ENCODE assay signal across 19 cellular contexts in the genomic region with DNA sequence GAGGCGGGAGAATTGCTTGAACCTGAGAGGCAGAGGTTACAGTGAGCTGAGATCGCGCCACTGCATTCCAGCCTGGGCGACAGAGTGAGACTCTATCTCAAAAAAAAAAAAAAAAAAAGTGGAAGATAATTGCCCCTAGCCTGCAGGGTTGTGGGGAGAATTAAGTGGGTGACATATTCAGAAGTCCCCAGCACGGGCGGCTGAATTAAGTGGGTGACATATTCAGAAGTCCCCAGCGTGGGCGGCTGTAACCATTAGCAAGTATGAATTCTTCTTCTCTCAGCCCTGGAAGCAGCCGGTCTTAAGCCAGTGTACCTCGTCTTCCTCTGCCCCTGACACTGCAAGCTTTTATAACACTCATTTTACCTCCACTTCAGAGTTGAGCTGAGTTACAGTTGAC. TPM values are rescaled to one million over a fixed set of nuclear protein-coding genes. Genes with fewer than 3 reads are reported as not detected.
DNase-seq lines count a peak whose midpoint lies in the region; ATAC-seq, FAIRE-seq and TF ChIP-seq lines count a peak whose summit lies in the region.
"Had no signal": no experiment of that assay in that cellular context is flagged by ENCODE, and none has a peak within 500 bp of the region (broad histone marks: within the 10 kb centered on the region; RNA-seq: fewer than 3 reads in every experiment).

No MANE protein-coding gene starts in this region.

- peak overlapping the region; percentile 93 for H3K27ac Mint-ChIP-seq in type B pancreatic cell
- H3K27ac Mint-ChIP-seq: CD4-positive, alpha-beta T cell had no signal

- no peak for TF ChIP-seq POLR2A in K562 (conservative IDR thresholded peaks at IDR 0.05)

- no peaks in the 10 kb centered on the region for H3K4me1 ChIP-seq in A673 (ENCODE audit: insufficient read depth, low read length, poor library complexity, severe bottlenecking)
- no peaks in the 10 kb centered on the region for H3K4me1 ChIP-seq in HEK293 (ENCODE audit: control insufficient read depth, insufficient read depth, low read length)
- no peaks in the 10 kb centered on the region for H3K4me1 ChIP-seq in K562 (replicated peaks in 1 of 2; ENCODE audit: control insufficient read depth in 2 of 2, insufficient read depth in 2 of 2, low read length in 2 of 2)
- H3K4me1 ChIP-seq: HAP-1 had no signal

- no peak overlapping the region for H3K4me3 ChIP-seq in A673 (ENCODE audit: low read depth, low read length, poor library complexity, severe bottlenecking)
- no peak overlapping the region for H3K4me3 ChIP-seq in HEK293 (ENCODE audit: low read depth, low read length)
- H3K4me3 ChIP-seq in K562: no peak overlapping the region
- H3K4me3 ChIP-seq: GM23248, HAP-1 had no signal

- H3K9me3 ChIP-seq in A673 (ENCODE audit: low read depth, low read length, poor library complexity, severe bottlenecking) (no peaks in the 10 kb centered on the region), HEK293 (ENCODE audit: control insufficient read depth, insufficient read depth, low read depth, low read length) (no peaks in the 10 kb centered on the region), K562 (replicated peaks; ENCODE audit: control insufficient read depth, insufficient read depth, low read depth, low read length) (no peaks in the 10 kb centered on the region)
- H3K9me3 ChIP-seq: Caco-2, HAP-1 had no signal

- BruUV-seq in A673 (replicated peaks; lab: Mats Ljungman, UMichigan) (no TSS peak), K562 (replicated peaks; lab: Mats Ljungman, UMichigan) (no TSS peak)

- H3K4me1 Mint-ChIP-seq in type B pancreatic cell (ENCODE audit: unreplicated experiment): peaks cover 29% of the 10 kb centered on the region

- no peaks in the 10 kb centered on the region for H3K79me2 ChIP-seq in K562 (ENCODE audit: control insufficient read depth, insufficient read depth, low read length)

- TF ChIP-seq CTCF in A673 (conservative IDR thresholded peaks at IDR 0.05; ENCODE audit: low read depth, low read length) (no peak), HEK293 (tag by site-specific recombination; IDR thresholded peaks at IDR 0.05) (no peak), K562 (IDR thresholded peaks at IDR 0.05 in 2 of 3, conservative IDR thresholded peaks at IDR 0.05 in 1 of 3; ENCODE audit: insufficient read depth in 2 of 3, low read depth in 1 of 3, low read length in 3 of 3) (no peak), type B pancreatic cell (conservative IDR thresholded peaks at IDR 0.05) (no peak)

- in situ Hi-C loops in K562 (cut with MboI): no loop called here

- no peak for TF ChIP-seq RAD21 in K562 (CRISPR knock-in tag; conservative IDR thresholded peaks at IDR 0.05 in 1 of 2, IDR thresholded peaks at IDR 0.05 in 1 of 2)

- H3K4me3 Mint-ChIP-seq in type B pancreatic cell: peak overlapping the region; percentile 45
- H3K4me3 Mint-ChIP-seq: CD4-positive, alpha-beta T cell had no signal

- no peak overlapping the region for H3K4me2 ChIP-seq in K562 (ENCODE audit: insufficient read depth, low read length)

- ATAC-seq in K562: no peak

- intact Hi-C loops in A673 (cut with micrococcal nuclease; ENCODE audit: unreplicated experiment): no loop called here
- intact Hi-C loops in K562 (cut with micrococcal nuclease): no loop called here

- peaks cover 9% of the 10 kb centered on the region for H4K20me1 ChIP-seq in K562 (replicated peaks; ENCODE audit: control insufficient read depth, insufficient read depth, low read length)

- no peak overlapping the region for H2AFZ ChIP-seq in K562 (ENCODE audit: low read depth, low read length)
- H2AFZ ChIP-seq: GM23248 had no signal

- no peak for FAIRE-seq in K562 (lab: Jason Lieb, UNC)
- FAIRE-seq: A204.1, D721Med, G401.6, GM12892, GM18507 had no signal

- H3K36me3 ChIP-seq in A673 (ENCODE audit: insufficient read depth, low read length, poor library complexity, severe bottlenecking): no peaks in the 10 kb centered on the region
- H3K36me3 ChIP-seq in HEK293 (ENCODE audit: control insufficient read depth in 2 of 2, insufficient read depth in 1 of 2, low read length in 2 of 2): no peaks in the 10 kb centered on the region
- no peaks in the 10 kb centered on the region for H3K36me3 ChIP-seq in K562 (ENCODE audit: control insufficient read depth, insufficient read depth, low read length)
- H3K36me3 ChIP-seq: HAP-1 had no signal

- no peak for TF ChIP-seq EP300 in K562 (IDR thresholded peaks at IDR 0.05; ENCODE audit: low read length)

- H3K27ac ChIP-seq in A673 (ENCODE audit: low read depth, low read length, poor library complexity, severe bottlenecking) (no peak overlapping the region), HEK293 (ENCODE audit: extremely low read depth, low read depth, low read length) (no peak overlapping the region), K562 (ENCODE audit: extremely low read depth, low read depth, low read length) (no peak overlapping the region)
- H3K27ac ChIP-seq: C4-2B, GM23248, HL-60 had no signal

- H3K27me3 Mint-ChIP-seq in type B pancreatic cell: no peaks in the 10 kb centered on the region

- no peak overlapping the region for H3K9ac ChIP-seq in K562 (ENCODE audit: insufficient read depth in 1 of 2, low read depth in 2 of 2, low read length in 2 of 2)
- H3K9ac ChIP-seq: GM23248 had no signal

- H3K9me1 ChIP-seq in K562 (ENCODE audit: control insufficient read depth, insufficient read depth, low read length): no peaks in the 10 kb centered on the region

- POLR2A ChIA-PET in A673 (lab: Charles Lee; ENCODE audit: low non-redundant PET): no interaction called here
- POLR2A ChIA-PET in HEK293 (lab: Yijun Ruan, JAX): interaction anchor here (0.7 kb wide), 1 partner anchor 168 kb away, joined by 3 read pairs; no protein-coding TSS in a partner anchor
- POLR2A ChIA-PET in K562 (lab: Yijun Ruan, JAX): interaction anchor here (1.4 kb wide), 1 partner anchor 10 kb away, joined by 5 read pairs; no protein-coding TSS in a partner anchor

- CTCF ChIA-PET in A673 (lab: Charles Lee): interaction anchor here (0.6 kb wide), 1 partner anchor 61 kb away, joined by 5 read pairs; no protein-coding TSS in a partner anchor
- CTCF ChIA-PET in HEK293 (lab: Yijun Ruan, JAX): interaction anchor here (1.4 kb wide), 1 partner anchor 57 kb away, joined by 3 read pairs; no protein-coding TSS in a partner anchor
- CTCF ChIA-PET in K562 (lab: Yijun Ruan, JAX; ENCODE audit: low intra/inter-chr PET ratio): no interaction called here

- H3K9me3 Mint-ChIP-seq in type B pancreatic cell: no peaks in the 10 kb centered on the region
- H3K9me3 Mint-ChIP-seq: CD4-positive, alpha-beta T cell had no signal

- 8% methylated on average over 7 of the region's 10 CpGs for WGBS in K562 (ENCODE audit: insufficient coverage, low coverage, missing lambda C conversion rate)

- H3K36me3 Mint-ChIP-seq in type B pancreatic cell: no peaks in the 10 kb centered on the region

- H3K27me3 ChIP-seq in A673 (replicated peaks; ENCODE audit: insufficient read depth, low read depth, low read length, poor library complexity): no peaks in the 10 kb centered on the region
- peaks cover 24 to 38% of the 10 kb centered on the region in 2 experiments for H3K27me3 ChIP-seq in K562 (ENCODE audit: control insufficient read depth in 2 of 2, insufficient read depth in 2 of 2, low read length in 2 of 2)

- DNase-seq in A673 (ENCODE audit: low spot score) (peak; percentile 11), K562 (ENCODE audit: extremely low read depth in 1 of 4, low spot score in 3 of 4) (no peak), type B pancreatic cell (ENCODE audit: extremely low spot score, unreplicated experiment) (no peak), NCI-H69 (lab: John Stamatoyannopoulos, UW) (no peak)
- DNase-seq in stimulated activated CD4-positive, alpha-beta T cell treated with anti-CD3 and anti-CD28 coated beads, Interleukin-2, amount 100 ng/mL, for 24 hours: no peak
- DNase-seq: AML-193; CD4-positive, alpha-beta T cell; GM23248 had no signal

TF ChIP-seq in HEK293, 187 proteins besides CTCF, POLR2A, EP300 and RAD21:
- TF ChIP-seq ZFHX2 (tag by site-specific recombination; conservative IDR thresholded peaks at IDR 0.05) (peak; percentile 80), EGR2 (tag by site-specific recombination; IDR thresholded peaks at IDR 0.05; ENCODE audit: low read depth) (peak; percentile 76), GLI4 (tag by site-specific recombination; IDR thresholded peaks at IDR 0.05) (no peak)

TF ChIP-seq in K562, 482 proteins besides CTCF, POLR2A, EP300 and RAD21:
- TF ChIP-seq ARNT (IDR thresholded peaks at IDR 0.05) (no peak), EGR1 (conservative IDR thresholded peaks at IDR 0.05) (peak; percentile 50; the same call in 1 of the 2 replicates)

RNA-seq across cellular contexts. Expression of gene FBLN2, which starts 44.7 kb away (rescaled TPM):
- 0.71 and 1.3 TPM in 2 replicates for total RNA-seq in A673 (2021)
- total RNA-seq in K562 (2011; cell fraction: chromatin; rRNA removed; ENCODE audit: low replicate concordance): 0.32 and 0.72 TPM in 2 replicates
- total RNA-seq in K562 (2011; cell fraction: nucleolus; rRNA removed): 0.53 and 1.5 TPM in 2 replicates
- 0.15 and 0.23 TPM in 2 replicates for total RNA-seq in K562 (2011; cell fraction: nucleoplasm; rRNA removed)
- total RNA-seq in K562 (2014; rRNA removed): not detected in 2 replicates
- total RNA-seq in K562 (2014; rRNA removed; fragmentation: Illumina TruSeq; extraction: Trizol): not detected in 2 replicates
- total RNA-seq in K562 (2015; rRNA removed; fragmentation: Illumina TruSeq; extraction: Trizol): not detected in 2 replicates
- 0.04 and 0.13 TPM in 2 replicates for total RNA-seq in K562 (2021)
- polyA plus RNA-seq in K562 (2011; rRNA removed): 0.10 and 0.14 TPM in 2 replicates
- 0.18 and 0.64 TPM in 2 replicates for polyA plus RNA-seq in K562 (2011; cell fraction: cytosol; rRNA removed)
- 0.11 and 0.82 TPM in 2 replicates for polyA plus RNA-seq in K562 (2011; cell fraction: nucleus; rRNA removed)
- 0.04 and 0.08 TPM in 2 replicates for polyA plus RNA-seq in K562 (2012)
- not detected in 2 replicates for polyA plus RNA-seq in K562 (2014; fragmentation: Illumina TruSeq; extraction: Trizol)
- polyA plus RNA-seq in K562 (2014; fragmentation: Nextera tagmentation; extraction: Ambion mirVana): not detected
- 0.03 TPM in 1 of 2 replicates, not detected in the other for polyA plus RNA-seq in K562 (2014; rRNA removed)
- 0.21 TPM in 1 of 2 replicates, not detected in the other for polyA minus RNA-seq in K562 (2011; rRNA and poly(A)+ RNA removed)
- polyA minus RNA-seq in K562 (2011; cell fraction: cytosol; rRNA and poly(A)+ RNA removed): 0.19 TPM in 1 of 2 replicates, not detected in the other
- 0.11 and 0.13 TPM in 2 replicates for polyA minus RNA-seq in K562 (2011; cell fraction: nucleus; rRNA and poly(A)+ RNA removed)
- total RNA-seq in type B pancreatic cell (ENCODE audit: low replicate concordance): 49.1 and 67.6 TPM in 2 replicates
- total RNA-seq: H4 had no signal

Comparison
In these comparisons a context has a peak if more than half of its experiments do, and no peak if none do; other contexts are left out.
1. RNA of gene FBLN2, which starts 44.7 kb away (total RNA-seq): 49.1 to 67.6 TPM in type B pancreatic cell; 0.71 to 1.3 TPM in A673 and 0.04 to 1.5 TPM in K562; every median in the first group is over 10 times any median in the second.